In genomic region chr1:5818755-5819154, GRCh38 we compare ENCODE assay signal across 25 cellular contexts.
"Had no signal": no experiment of that assay in that cellular context is flagged by ENCODE, and none has a peak within 500 bp of the region (broad histone marks: within the 10 kb centered on the region; RNA-seq: fewer than 3 reads in every experiment).

No MANE protein-coding gene starts in this region.

- H3K27ac ChIP-seq: ascending aorta, SJCRH30 had no signal

- H3K9me3 Mint-ChIP-seq: activated CD4-positive, alpha-beta T cell treated with anti-CD3 and anti-CD28 coated beads, Interleukin-2, amount 10 ng/mL, durations not matched to agents 7 days and 5 days; activated naive CD4-positive, alpha-beta T cell treated with anti-CD3 and anti-CD28 coated beads, Interleukin-2, amount 50 U/mL, for 24 hours; activated naive CD8-positive, alpha-beta T cell treated with anti-CD3 and anti-CD28 coated beads, Interleukin-2, amount 10 ng/mL, durations not matched to agents 7 days and 5 days; activated T-cell treated with anti-CD3 and anti-CD28 coated beads, Interleukin-2, amount 50 U/mL, for 24 hours; activated T-helper 2 cell treated with anti-CD3 and anti-CD28 coated beads, Interferon-gamma antibody, Interleukin-2, Interleukin-4, amounts not matched to agents 10 μg/mL and 5 μg/mL and 100 μg/mL, durations not matched to agents 14 hours and 24 hours and 36 hours; T-helper 1 cell treated with Interleukin-12 subunit alpha and Interleukin-12 subunit beta and Interleukin-4 antibody, amounts not matched to agents 30 μg/mL and 1 μg/mL, for 36 hours; T-helper 2 cell treated with Interferon-gamma antibody and Interleukin-4, amounts not matched to agents 5 μg/mL and 100 μg/mL, for 36 hours had no signal

- H3K9ac ChIP-seq: SK-N-SH had no signal

- H3K4me2 ChIP-seq: SK-N-SH had no signal

- H3K27me3 Mint-ChIP-seq: activated CD4-positive, alpha-beta T cell treated with anti-CD3 and anti-CD28 coated beads, Interleukin-2, amount 10 ng/mL, durations not matched to agents 7 days and 5 days had no signal

- H3K36me3 ChIP-seq: ascending aorta, SJCRH30 had no signal

- H3K9me3 ChIP-seq: ascending aorta, SJCRH30, SK-N-SH had no signal

- H3K4me1 Mint-ChIP-seq: activated CD4-positive, alpha-beta T cell treated with anti-CD3 and anti-CD28 coated beads for 36 hours; activated CD4-positive, alpha-beta T cell treated with anti-CD3 and anti-CD28 coated beads, Interleukin-2, amount 10 ng/mL, durations not matched to agents 7 days and 5 days; activated naive CD4-positive, alpha-beta T cell treated with anti-CD3 and anti-CD28 coated beads, Interleukin-2, amount 50 U/mL, for 24 hours; activated naive CD8-positive, alpha-beta T cell treated with anti-CD3 and anti-CD28 coated beads, Interleukin-2, amount 10 ng/mL, durations not matched to agents 7 days and 5 days had no signal

- H3K4me3 ChIP-seq: ascending aorta, SJCRH30 had no signal

- H3K27ac Mint-ChIP-seq: activated CD4-positive, alpha-beta T cell treated with anti-CD3 and anti-CD28 coated beads for 36 hours; activated CD4-positive, alpha-beta T cell treated with anti-CD3 and anti-CD28 coated beads, Interleukin-2, amount 10 ng/mL, durations not matched to agents 7 days and 5 days; activated CD8-positive, alpha-beta T cell treated with anti-CD3 and anti-CD28 coated beads, Interleukin-2, amount 10 ng/mL, durations not matched to agents 7 days and 5 days; activated naive CD4-positive, alpha-beta T cell treated with anti-CD3 and anti-CD28 coated beads, Interleukin-2, amount 50 U/mL, for 24 hours; activated naive CD8-positive, alpha-beta T cell treated with anti-CD3 and anti-CD28 coated beads, Interleukin-2, amount 10 ng/mL, durations not matched to agents 7 days and 5 days; activated T-cell treated with anti-CD3 and anti-CD28 coated beads, Interleukin-2, amount 50 U/mL, for 24 hours; activated T-helper 2 cell treated with anti-CD3 and anti-CD28 coated beads, Interferon-gamma antibody, Interleukin-2, Interleukin-4, amounts not matched to agents 10 μg/mL and 5 μg/mL and 100 μg/mL, durations not matched to agents 14 hours and 24 hours and 36 hours; T-helper 1 cell treated with Interleukin-12 subunit alpha and Interleukin-12 subunit beta and Interleukin-4 antibody, amounts not matched to agents 30 μg/mL and 1 μg/mL, for 36 hours; T-helper 2 cell treated with Interferon-gamma antibody and Interleukin-4, amounts not matched to agents 5 μg/mL and 100 μg/mL, for 36 hours had no signal

- DNase-seq: activated CD4-positive, alpha-beta T cell treated with anti-CD3 and anti-CD28 coated beads for 36 hours; activated CD4-positive, alpha-beta T cell treated with anti-CD3 and anti-CD28 coated beads, Interleukin-2, amount 10 ng/mL, durations not matched to agents 7 days and 5 days; activated CD4-positive, alpha-beta T cell treated with anti-CD3 and anti-CD28 coated beads, Interleukin-2, amount 50 U/mL, for 48 hours; activated CD8-positive, alpha-beta T cell treated with anti-CD3 and anti-CD28 coated beads, Interleukin-2, amount 10 ng/mL, durations not matched to agents 7 days and 5 days; activated gamma-delta T cell; activated naive CD4-positive, alpha-beta T cell treated with Interleukin-2 at 50 U/mL for 16 hours; activated T-cell treated with anti-CD3 and anti-CD28 coated beads, Interleukin-2, amount 50 U/mL, for 24 hours; amygdala; NCI-H1436 treated with DMSO at 0.1 percent for 48 hours; NCI-H1694 treated with DMSO at 0.1 percent for 48 hours; NCI-H2029; NCI-H2107; NCI-H345; NCI-H524 treated with DMSO at 0.1 percent for 48 hours; SHP77; SJCRH30; SK-N-SH had no signal

- H3K27me3 ChIP-seq: ascending aorta, SJCRH30 had no signal

- H3K4me1 ChIP-seq: ascending aorta, SJCRH30 had no signal

- H3K4me3 Mint-ChIP-seq: activated CD4-positive, alpha-beta T cell treated with anti-CD3 and anti-CD28 coated beads for 36 hours; activated CD4-positive, alpha-beta T cell treated with anti-CD3 and anti-CD28 coated beads, Interleukin-2, amount 10 ng/mL, durations not matched to agents 7 days and 5 days; activated CD8-positive, alpha-beta T cell treated with anti-CD3 and anti-CD28 coated beads, Interleukin-2, amount 10 ng/mL, durations not matched to agents 7 days and 5 days; activated naive CD4-positive, alpha-beta T cell treated with anti-CD3 and anti-CD28 coated beads, Interleukin-2, amount 50 U/mL, for 24 hours; activated naive CD8-positive, alpha-beta T cell treated with anti-CD3 and anti-CD28 coated beads, Interleukin-2, amount 10 ng/mL, durations not matched to agents 7 days and 5 days; activated T-cell treated with anti-CD3 and anti-CD28 coated beads, Interleukin-2, amount 50 U/mL, for 24 hours; T-helper 1 cell treated with Interleukin-12 subunit alpha and Interleukin-12 subunit beta and Interleukin-4 antibody, amounts not matched to agents 30 μg/mL and 1 μg/mL, for 36 hours; T-helper 2 cell treated with Interferon-gamma antibody and Interleukin-4, amounts not matched to agents 5 μg/mL and 100 μg/mL, for 36 hours had no signal

- H3K36me3 Mint-ChIP-seq: activated naive CD4-positive, alpha-beta T cell treated with anti-CD3 and anti-CD28 coated beads, Interleukin-2, amount 50 U/mL, for 24 hours; activated naive CD8-positive, alpha-beta T cell treated with anti-CD3 and anti-CD28 coated beads, Interleukin-2, amount 10 ng/mL, durations not matched to agents 7 days and 5 days had no signal

- ATAC-seq: activated CD4-positive, alpha-beta T cell treated with anti-CD3 and anti-CD28 coated beads for 36 hours; activated CD4-positive, CD25-positive, alpha-beta regulatory T cell treated with anti-CD3 and anti-CD28 coated beads, Interleukin-2, amount 50 U/mL, for 24 hours; activated CD8-positive, alpha-beta T cell treated with anti-CD3 and anti-CD28 coated beads, Interleukin-2, amount 10 ng/mL, durations not matched to agents 7 days and 5 days; Panc1 had no signal
